ENCODE assay signal across 14 cellular contexts in genomic region chr7:49229246-49229645, GRCh38.
A peak's percentile ranks its signal among the peaks of the same experiment; 100 is the strongest.
DNase-seq lines count a peak whose midpoint lies in the region; ATAC-seq and TF ChIP-seq lines count a peak whose summit lies in the region.
"Had no signal": no experiment of that assay in that cellular context is flagged by ENCODE, and none has a peak within 500 bp of the region (broad histone marks: within the 10 kb centered on the region; RNA-seq: fewer than 3 reads in every experiment).

No MANE protein-coding gene starts in this region.

- no peaks in the 10 kb centered on the region for H3K9me3 ChIP-seq in H9 (ENCODE audit: control insufficient read depth, low read depth, low read length)
- no peaks in the 10 kb centered on the region for H3K9me3 ChIP-seq in lower lobe of right lung

- H3K36me3 ChIP-seq in mesendoderm (ENCODE audit: control insufficient read depth, insufficient read depth, low read length) = no peaks in the 10 kb centered on the region
- H3K36me3 ChIP-seq in lower lobe of right lung = no peaks in the 10 kb centered on the region

- TF ChIP-seq CTCF in H9 (conservative IDR thresholded peaks at IDR 0.05) = no peak
- no peak for TF ChIP-seq CTCF in lower lobe of right lung (IDR thresholded peaks at IDR 0.05)

- H2BK20ac ChIP-seq in H9 (ENCODE audit: low read depth, low read length, poor library complexity, severe bottlenecking) = no peak overlapping the region

- H2BK15ac ChIP-seq in H9 (ENCODE audit: low read depth, low read length) (no peak overlapping the region), mesendoderm (replicated peaks; ENCODE audit: low read depth) (no peak overlapping the region)

- H2AK5ac ChIP-seq in H9 (ENCODE audit: insufficient read length, low read length) (no peak overlapping the region), mesendoderm (ENCODE audit: low read length) (no peak overlapping the region)

- DNase-seq in H9 (peak; percentile 47), RPMI8226 (peak; percentile 22), epithelial cell of prostate (ENCODE audit: low read depth, low spot score) (no peak), mesendoderm (peak; percentile 60), lower lobe of right lung (no peak)
- DNase-seq in activated naive CD4-positive, alpha-beta T cell treated with anti-CD3 and anti-CD28 coated beads, Interleukin-2, amount 50 U/mL, for 16 hours = no peak
- DNase-seq: C1 segment of cervical spinal cord; Calu3; CD4-positive, alpha-beta T cell; DMS 273 treated with DMSO at 0.1 percent for 48 hours had no signal

- intact Hi-C loops in lower lobe of right lung (cut with DNase I) = no loop called here

- H3K4me3 ChIP-seq in mesendoderm (ENCODE audit: low read length) (no peak overlapping the region), lower lobe of right lung (no peak overlapping the region)
- H3K4me3 ChIP-seq: GM12878 had no signal

- H3K18ac ChIP-seq in H9 (ENCODE audit: insufficient read length, low read depth, low read length) (no peak overlapping the region), mesendoderm (ENCODE audit: low read length) (no peak overlapping the region)

- peaks cover 13 to 14% of the 10 kb centered on the region in 2 experiments for H3K4me1 Mint-ChIP-seq in H9
- H3K4me1 Mint-ChIP-seq: B cell, IgD-negative memory B cell had no signal

- H3K4me2 ChIP-seq in H9 (ENCODE audit: insufficient read depth, insufficient read length, low read length) = no peak overlapping the region
- H3K4me2 ChIP-seq in mesendoderm (ENCODE audit: low read length) = no peak overlapping the region

- H3K36me3 Mint-ChIP-seq in H9 (ENCODE audit: insufficient read depth in 1 of 3, low read depth in 3 of 3) = peaks cover 0 to 8% (median 0%) of the 10 kb centered on the region in 3 experiments; a peak in 3 of 7 replicates
- H3K36me3 Mint-ChIP-seq: IgD-negative memory B cell had no signal

- H4K5ac ChIP-seq in H9 (ENCODE audit: insufficient read length, low read depth, low read length) = no peak overlapping the region
- peak overlapping the region; percentile 71 for H4K5ac ChIP-seq in mesendoderm (ENCODE audit: low read length)

- H3K27ac Mint-ChIP-seq in H9 = peak overlapping the region in 2 of 3 experiments; percentile 78 to 86; a peak in 2 of 7 replicates
- H3K27ac Mint-ChIP-seq: B cell; CD4-positive, alpha-beta T cell; IgD-negative memory B cell had no signal

- no peaks in the 10 kb centered on the region for H3K27me3 Mint-ChIP-seq in H9 (ENCODE audit: low read depth)
- H3K27me3 Mint-ChIP-seq: B cell; CD4-positive, alpha-beta T cell; IgD-negative memory B cell had no signal

- H3T11ph ChIP-seq in H9 (ENCODE audit: low read length) = no peak overlapping the region

- H3K79me2 ChIP-seq in H9 (ENCODE audit: insufficient read depth, low read length) (no peaks in the 10 kb centered on the region), mesendoderm (ENCODE audit: control insufficient read depth, insufficient read depth, low read length) (no peaks in the 10 kb centered on the region)

- H3K27me3 ChIP-seq in H9 (ENCODE audit: insufficient read depth, low read length) (no peaks in the 10 kb centered on the region), mesendoderm (ENCODE audit: insufficient read depth, low read length, poor library complexity) (no peaks in the 10 kb centered on the region), lower lobe of right lung (ENCODE audit: low read depth) (no peaks in the 10 kb centered on the region)

- H3K23ac ChIP-seq in H9 (ENCODE audit: insufficient read length, low read depth, low read length) = no peak overlapping the region
- no peak overlapping the region for H3K23ac ChIP-seq in mesendoderm (ENCODE audit: low read length)

- H3K4me1 ChIP-seq in H9 (ENCODE audit: insufficient read depth, low read length) = peaks cover 3% of the 10 kb centered on the region; the same call in 1 of the 2 replicates
- peaks cover 4% of the 10 kb centered on the region for H3K4me1 ChIP-seq in mesendoderm (ENCODE audit: control insufficient read depth, low read depth, low read length)
- no peaks in the 10 kb centered on the region for H3K4me1 ChIP-seq in lower lobe of right lung

- no CpG with 5 or more reads among the region's 6 CpGs for WGBS in H9 (ENCODE audit: extremely low coverage, insufficient read length, low lambda C conversion rate)
- whole genome bisulfite sequencing in mesendoderm (ENCODE audit: extremely low coverage, insufficient coverage, low lambda C conversion rate) = no CpG with 5 or more reads among the region's 6 CpGs

- H3K9me3 Mint-ChIP-seq in H9 = peaks cover 0 to 10% of the 10 kb centered on the region in 2 experiments; a peak in 4 of 5 replicates

- no peak overlapping the region for H2AFZ ChIP-seq in H9 (ENCODE audit: low read length)

- H3K23me2 ChIP-seq in H9 (ENCODE audit: insufficient read length, low read depth, low read length, poor library complexity, severe bottlenecking) = no peaks in the 10 kb centered on the region

- no peak overlapping the region for H2BK120ac ChIP-seq in H9 (ENCODE audit: low read depth, low read length, poor library complexity, severe bottlenecking)
- no peak overlapping the region for H2BK120ac ChIP-seq in mesendoderm (ENCODE audit: low read depth, low read length)

- no peak overlapping the region for H3K4me3 Mint-ChIP-seq in H9
- H3K4me3 Mint-ChIP-seq: B cell; CD4-positive, alpha-beta T cell; IgD-negative memory B cell had no signal

- no peak overlapping the region for H3K14ac ChIP-seq in H9 (ENCODE audit: insufficient read depth, low read length)

- no peak overlapping the region for H2BK12ac ChIP-seq in H9 (ENCODE audit: insufficient read length, low read depth, low read length)

- H4K20me1 ChIP-seq in H9 (ENCODE audit: control insufficient read depth, insufficient read depth, insufficient read length) = no peaks in the 10 kb centered on the region

- H4K8ac ChIP-seq in H9 (replicated peaks; ENCODE audit: insufficient read length, low read depth, low read length) = no peak overlapping the region
- no peak overlapping the region for H4K8ac ChIP-seq in mesendoderm (ENCODE audit: low read depth, low read length)

- no peak overlapping the region for H2BK5ac ChIP-seq in H9 (ENCODE audit: insufficient read length, low read length)
- no peak overlapping the region for H2BK5ac ChIP-seq in mesendoderm (ENCODE audit: low read length)

- no peak overlapping the region for H3K27ac ChIP-seq in H9 (ENCODE audit: insufficient read length, low read depth, low read length)
- peak overlapping the region; percentile 13 for H3K27ac ChIP-seq in epithelial cell of prostate
- no peak overlapping the region for H3K27ac ChIP-seq in mesendoderm (ENCODE audit: low read depth, low read length)
- H3K27ac ChIP-seq in lower lobe of right lung = no peak overlapping the region

- no peak overlapping the region for H4K91ac ChIP-seq in H9 (ENCODE audit: insufficient read length, low read depth, low read length)

- H3K9ac ChIP-seq in H9 (ENCODE audit: extremely low read depth, insufficient read length, low read length) (no peak overlapping the region), mesendoderm (ENCODE audit: low read length) (no peak overlapping the region)

- H3K4ac ChIP-seq in H9 (ENCODE audit: low read depth, low read length) = no peak overlapping the region
- H3K4ac ChIP-seq in mesendoderm (ENCODE audit: low read depth, low read length) = no peak overlapping the region

- H3K79me1 ChIP-seq in H9 (ENCODE audit: insufficient read depth, low read depth, low read length, poor library complexity, severe bottlenecking) (no peaks in the 10 kb centered on the region), mesendoderm (ENCODE audit: low read length) (no peaks in the 10 kb centered on the region)

- ATAC-seq in SK-N-SH treated with all-trans-retinoic acid at 6 μM for 48 hours = no peak
- no peak for ATAC-seq in lower lobe of right lung
- ATAC-seq: GM12878 had no signal

- no peak overlapping the region for H3K56ac ChIP-seq in H9 (ENCODE audit: insufficient read length, low read depth, low read length)
- no peak overlapping the region for H3K56ac ChIP-seq in mesendoderm (ENCODE audit: low read length)

TF ChIP-seq in SK-N-SH treated with all-trans-retinoic acid at 6 μM for 48 hours, 23 proteins besides CTCF, POLR2A, EP300 and RAD21:
- TF ChIP-seq ESRRG (CRISPR knock-in tag; IDR thresholded peaks at IDR 0.05) (no peak), CSRNP3 (CRISPR knock-in tag; IDR thresholded peaks at IDR 0.05) (no peak), GLIS3 (CRISPR knock-in tag; IDR thresholded peaks at IDR 0.05) (no peak), TOX (CRISPR knock-in tag; IDR thresholded peaks at IDR 0.05; ENCODE audit: borderline replicate concordance) (no peak), POU6F1 (CRISPR knock-in tag; IDR thresholded peaks at IDR 0.05; ENCODE audit: borderline replicate concordance, low read depth) (no peak), ISL1 (CRISPR knock-in tag; IDR thresholded peaks at IDR 0.05) (no peak), BACH2 (CRISPR knock-in tag; IDR thresholded peaks at IDR 0.05; ENCODE audit: borderline replicate concordance) (no peak)

Comparison
In these comparisons a context has a peak if more than half of its experiments do, and no peak if none do; other contexts are left out.
1. DNase-seq: peak in H9 (single experiment), RPMI8226 (single experiment) and mesendoderm (single experiment); none in epithelial cell of prostate (single experiment), activated naive CD4-positive, alpha-beta T cell treated with anti-CD3 and anti-CD28 coated beads, Interleukin-2, amount 50 U/mL, for 16 hours (single experiment) and lower lobe of right lung (single experiment).